ENCODE assay signal across 2 cellular contexts in genomic region chr9:115182264-115182663, GRCh38.
TF ChIP-seq lines count a peak whose summit lies in the region.

No MANE protein-coding gene starts in this region.

TF ChIP-seq in GM23338, 12 proteins besides CTCF, POLR2A, EP300 and RAD21:
- TF ChIP-seq NANOG (IDR thresholded peaks at IDR 0.05; ENCODE audit: borderline replicate concordance), result no peak
TF ChIP-seq in GM23338: peak in this region for 0.

TF ChIP-seq in IMR-90, 13 proteins besides CTCF, POLR2A, EP300 and RAD21:
- TF ChIP-seq MAFK (IDR thresholded peaks at IDR 0.05; ENCODE audit: low read depth, low read length), result no peak
- TF ChIP-seq ELK1 (IDR thresholded peaks at IDR 0.05; ENCODE audit: borderline replicate concordance, low read depth, low read length), result no peak
- TF ChIP-seq, protein P1, sequence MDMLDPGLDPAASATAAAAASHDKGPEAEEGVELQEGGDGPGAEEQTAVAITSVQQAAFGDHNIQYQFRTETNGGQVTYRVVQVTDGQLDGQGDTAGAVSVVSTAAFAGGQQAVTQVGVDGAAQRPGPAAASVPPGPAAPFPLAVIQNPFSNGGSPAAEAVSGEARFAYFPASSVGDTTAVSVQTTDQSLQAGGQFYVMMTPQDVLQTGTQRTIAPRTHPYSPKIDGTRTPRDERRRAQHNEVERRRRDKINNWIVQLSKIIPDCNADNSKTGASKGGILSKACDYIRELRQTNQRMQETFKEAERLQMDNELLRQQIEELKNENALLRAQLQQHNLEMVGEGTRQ (IDR thresholded peaks at IDR 0.05; ENCODE audit: low read depth, low read length), result no peak
- TF ChIP-seq RCOR1 (IDR thresholded peaks at IDR 0.05; ENCODE audit: insufficient replicate concordance, low read length), result no peak
- TF ChIP-seq MXI1 (IDR thresholded peaks at IDR 0.05; ENCODE audit: borderline replicate concordance, low read depth, low read length), result no peak
- TF ChIP-seq SMC3 (IDR thresholded peaks at IDR 0.05; ENCODE audit: low read depth, low read length), result no peak
- TF ChIP-seq FOS (IDR thresholded peaks at IDR 0.05; ENCODE audit: low read depth, low read length), result no peak
- TF ChIP-seq BHLHE40 (IDR thresholded peaks at IDR 0.05; ENCODE audit: low read depth, low read length), result no peak
- no peak for TF ChIP-seq RFX5 (IDR thresholded peaks at IDR 0.05; ENCODE audit: low read depth, low read length)
- TF ChIP-seq MAZ (IDR thresholded peaks at IDR 0.05; ENCODE audit: borderline replicate concordance, low read depth, low read length), result no peak
- no peak for TF ChIP-seq CHD1 (IDR thresholded peaks at IDR 0.05; ENCODE audit: low read depth, low read length)
